ENCODE assay signal across 25 cellular contexts in genomic region chr9:118558026-118558425, GRCh38.
"Had no signal": no experiment of that assay in that cellular context is flagged by ENCODE, and none has a peak within 500 bp of the region (broad histone marks: within the 10 kb centered on the region; RNA-seq: fewer than 3 reads in every experiment).

No MANE protein-coding gene starts in this region.

- DNase-seq: activated CD4-positive, alpha-beta memory T cell treated with anti-CD3 and anti-CD28 coated beads for 36 hours; activated CD4-positive, alpha-beta T cell treated with anti-CD3 and anti-CD28 coated beads, Interleukin-2, amount 10 ng/mL, durations not matched to agents 7 days and 5 days; activated CD4-positive, CD25-positive, alpha-beta regulatory T cell; activated CD8-positive, alpha-beta memory T cell treated with anti-CD3 and anti-CD28 coated beads for 24 hours; activated effector memory CD4-positive, alpha-beta T cell treated with anti-CD3 and anti-CD28 coated beads, Interleukin-2, amount 50 U/mL, for 16 hours; activated naive CD4-positive, alpha-beta T cell treated with Interleukin-2 at 50 U/mL for 16 hours; activated naive CD8-positive, alpha-beta T cell treated with anti-CD3 and anti-CD28 coated beads, Interleukin-2, amount 50 U/mL, for 24 hours; activated T-cell treated with anti-CD3 and anti-CD28 coated beads, Interleukin-2, amount 50 U/mL, for 4 hours; amniotic stem cell; MM.1S; NCI-H1105; NCI-H1436; NCI-H1694 treated with DMSO at 0.1 percent for 48 hours; NCI-H2029 treated with DMSO at 0.1 percent for 48 hours; NCI-H345; NCI-H510A; NCI-H69; NK-92 treated with Interleukin-12 subunit alpha and Interleukin-12 subunit beta, amount 100 ng/mL, for 24 hours; OCI-M1; Right ventricle myocardium superior; SJCRH30; SK-N-SH; T-helper 1 cell had no signal

- ATAC-seq: activated naive CD4-positive, alpha-beta T cell treated with anti-CD3 and anti-CD28 coated beads, Interleukin-2, amount 50 U/mL, for 72 hours; activated naive CD8-positive, alpha-beta T cell treated with anti-CD3 and anti-CD28 coated beads, Interleukin-2, amount 50 U/mL, for 24 hours; activated T-cell treated with anti-CD3 and anti-CD28 coated beads, Interleukin-2, amount 50 U/mL, for 4 hours; Panc1 had no signal
